In the genomic region with DNA sequence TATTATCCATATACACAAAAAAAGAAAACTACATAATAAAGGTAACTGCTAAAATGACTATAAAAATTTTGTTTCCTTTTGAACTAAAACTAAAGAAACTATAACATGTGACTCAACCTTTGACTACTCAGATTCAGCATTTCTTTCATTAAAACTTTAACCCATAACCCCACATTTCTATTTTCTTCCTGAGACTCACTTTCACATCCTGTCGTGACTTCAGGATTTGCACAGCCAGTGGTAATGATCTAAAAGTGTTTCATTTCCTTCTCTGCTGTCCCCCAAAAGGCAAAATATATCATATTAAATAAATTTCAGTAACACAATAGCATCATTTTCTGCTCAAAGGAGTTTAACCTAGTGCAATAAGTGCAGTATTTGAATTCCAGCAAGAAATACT, we compare ENCODE assay signal across 13 cellular contexts.
"Had no signal": no experiment of that assay in that cellular context is flagged by ENCODE, and none has a peak within 500 bp of the region (broad histone marks: within the 10 kb centered on the region; RNA-seq: fewer than 3 reads in every experiment).

No MANE protein-coding gene starts in this region.

- H3K36me3 ChIP-seq: left lung, pancreas, sigmoid colon had no signal

- H3K4me1 ChIP-seq: body of pancreas, left lung, pancreas, sigmoid colon had no signal

- H3K27me3 ChIP-seq: body of pancreas, left lung, pancreas, sigmoid colon had no signal

- ATAC-seq: body of pancreas; left lung; pancreas; stimulated activated memory B cell treated with anti-CD40 and anti-IgM and Interleukin-4, amounts not matched to agents 10 μg/mL and 1 μg/mL and 100 μg/mL, for 72 hours had no signal

- H3K4me3 ChIP-seq: body of pancreas, left lung, pancreas, sigmoid colon had no signal

- DNase-seq: activated CD4-positive, alpha-beta T cell treated with anti-CD3 and anti-CD28 coated beads, Interleukin-2, amount 50 U/mL, for 1 hour; activated CD8-positive, alpha-beta memory T cell treated with anti-CD3 and anti-CD28 coated beads for 24 hours; activated gamma-delta T cell treated with Interleukin-2 at 50 U/mL for 16 hours; amniotic stem cell; body of pancreas; central memory CD4-positive, alpha-beta T cell; effector memory CD4-positive, alpha-beta T cell; hippocampal formation; left lung; naive B cell; pancreas; sigmoid colon had no signal

- H3K9me3 ChIP-seq: body of pancreas, left lung, pancreas, sigmoid colon had no signal

- H3K27ac ChIP-seq: body of pancreas, left lung, pancreas, sigmoid colon had no signal
